In genomic region chr2:73925853-73926492, GRCh38 we compare ENCODE assay signal across 8 cellular contexts. TPM values are rescaled to one million over a fixed set of nuclear protein-coding genes. Genes with fewer than 3 reads are reported as not detected.
DNase-seq lines count a peak whose midpoint lies in the region; ATAC-seq, FAIRE-seq and TF ChIP-seq lines count a peak whose summit lies in the region.

No MANE protein-coding gene starts in this region.

- no peak for TF ChIP-seq CTCF in heart right ventricle (IDR thresholded peaks at IDR 0.05)
- no peak for TF ChIP-seq CTCF in right lobe of liver (IDR thresholded peaks at IDR 0.05)
- no peak for TF ChIP-seq CTCF in upper lobe of right lung (IDR thresholded peaks at IDR 0.05)

- no peaks in the 10 kb centered on the region for H3K27me3 Mint-ChIP-seq in activated naive CD8-positive, alpha-beta T cell

- H3K27me3 ChIP-seq in heart right ventricle (peaks cover 0 to 8% (median 1%) of the 10 kb centered on the region in 7 donors), right lobe of liver (no peaks in the 10 kb centered on the region), upper lobe of right lung (no peaks in the 10 kb centered on the region)

- no peak for TF ChIP-seq POLR2A in right lobe of liver (IDR thresholded peaks at IDR 0.05)

- WGBS in heart right ventricle, 2 donors, result 78 to 80% methylated on average over 13 of the region's 13 CpGs
- 74% methylated on average over 8 of the region's 13 CpGs for WGBS in right lobe of liver (ENCODE audit: insufficient coverage, low coverage, low lambda C conversion rate, missing lambda C conversion rate)

- H3K9me3 ChIP-seq in heart right ventricle, result no peaks in the 10 kb centered on the region
- no peaks in the 10 kb centered on the region for H3K9me3 ChIP-seq in right lobe of liver
- no peaks in the 10 kb centered on the region for H3K9me3 ChIP-seq in upper lobe of right lung

- H3K4me3 Mint-ChIP-seq in activated naive CD8-positive, alpha-beta T cell, result peak overlapping the region; percentile 95

- H3K27ac Mint-ChIP-seq in activated naive CD8-positive, alpha-beta T cell, result peak overlapping the region; percentile 92

- H3K36me3 Mint-ChIP-seq in activated naive CD8-positive, alpha-beta T cell, result peaks cover 13% of the 10 kb centered on the region

- peaks cover 0 to 45% (median 34%) of the 10 kb centered on the region in 9 donors for H3K4me1 ChIP-seq in heart right ventricle
- peaks cover 0 to 16% (median 10%) of the 10 kb centered on the region in 4 donors for H3K4me1 ChIP-seq in right lobe of liver
- peaks cover 18% of the 10 kb centered on the region for H3K4me1 ChIP-seq in upper lobe of right lung

- intact Hi-C loops in heart right ventricle (cut with DNase I) (loop anchor here in 6 of 10 donors (5.0 to 10.0 kb wide), 9 partner anchors 49 to 219 kb away; partner anchors contain the start of genes TET3 (in 3 of the 6), BOLA3 (in 1 of the 6) and STAMBP (in 1 of the 6)), left ventricle myocardium superior (cut with micrococcal nuclease) (no loop called here), right lobe of liver (cut with DNase I) (no loop called here), upper lobe of right lung (cut with DNase I) (no loop called here)

- no peak for FAIRE-seq in HTR-8/SVneo (lab: Jason Lieb, UNC)

- H3K9me3 Mint-ChIP-seq in activated naive CD8-positive, alpha-beta T cell (ENCODE audit: low read depth), result no peaks in the 10 kb centered on the region

- ATAC-seq in heart right ventricle (no peak), left ventricle myocardium superior (no peak), right lobe of liver (no peak), upper lobe of right lung (no peak), GM21723 (IDR thresholded peaks at IDR 0.05; ENCODE audit: unreplicated experiment) (no peak)

- H3K27ac ChIP-seq in heart right ventricle (peak overlapping the region; percentile 44 to 98 (median 96)), right lobe of liver (peak overlapping the region in 2 of 3 donors; percentile 87 to 93), upper lobe of right lung (peak overlapping the region; percentile 96)

- H3K4me1 Mint-ChIP-seq in activated naive CD8-positive, alpha-beta T cell (ENCODE audit: low read depth), result peaks cover 51% of the 10 kb centered on the region

- no peak for DNase-seq in heart right ventricle
- no peak for DNase-seq in left ventricle myocardium superior
- DNase-seq in right lobe of liver, result no peak
- DNase-seq in upper lobe of right lung, result no peak
- DNase-seq in CD1c-positive myeloid dendritic cell (ENCODE audit: extremely low spot score), result no peak
- DNase-seq in HTR-8/SVneo (ENCODE audit: insufficient read length, low spot score), result no peak

- H3K4me3 ChIP-seq in heart right ventricle (peak overlapping the region; percentile 26 to 90 (median 78)), right lobe of liver (peak overlapping the region; percentile 74 to 83 (median 78)), upper lobe of right lung (peak overlapping the region; percentile 74)

- H3K36me3 ChIP-seq in heart right ventricle (peaks cover 0 to 1% (median 0%) of the 10 kb centered on the region in 9 donors), right lobe of liver (no peaks in the 10 kb centered on the region), upper lobe of right lung (no peaks in the 10 kb centered on the region)

RNA-seq across cellular contexts. Expression of gene DGUOK, which starts 0.7 kb away (rescaled TPM):
- total RNA-seq in heart right ventricle (10 to 100 TPM; 18.7 to 29.4 (median 22.6) TPM), left ventricle myocardium superior (18.1 TPM), right lobe of liver (10 to 100 TPM; 16.6 to 33.1 (median 22.6) TPM), upper lobe of right lung (34.4 TPM)
- polyA plus RNA-seq in heart right ventricle, result 10 to 100 TPM; 38.7 to 56.2 TPM

RNA-seq across cellular contexts. Expression of gene ACTG2, which starts 33.2 kb away (rescaled TPM):
- total RNA-seq in heart right ventricle, result 1 to 10 TPM in 6 of 10 donors, under 1 TPM in 4; 0.52 to 3.7 (median 1.4) TPM
- polyA plus RNA-seq in heart right ventricle, result 10 to 100 TPM in 1 of 2 donors, 1 to 10 TPM in 1; 5.6 to 44.1 TPM
- 0.32 TPM for total RNA-seq in left ventricle myocardium superior
- total RNA-seq in right lobe of liver, result 10 to 100 TPM in 1 of 6 experiments, 1 to 10 TPM in 4, under 1 TPM in 1; 0.39 to 12.8 (median 1.1) TPM
- total RNA-seq in upper lobe of right lung, result 37.9 TPM

RNA-seq across cellular contexts. Expression of gene TET3, which starts 58.7 kb away (rescaled TPM):
- total RNA-seq in heart right ventricle (1 to 10 TPM; 2.1 to 8.0 (median 2.9) TPM), left ventricle myocardium superior (3.3 TPM), right lobe of liver (1 to 10 TPM; 3.7 to 6.8 (median 5.1) TPM), upper lobe of right lung (19.9 TPM)
- 1 to 10 TPM; 1.1 to 1.3 TPM for polyA plus RNA-seq in heart right ventricle

Comparison
In these comparisons a context has a peak if more than half of its experiments do, and no peak if none do; other contexts are left out.
1. intact Hi-C loops: an anchor here in heart right ventricle (5.0 to 10.0 kb wide); none called in left ventricle myocardium superior, right lobe of liver and upper lobe of right lung.